Comparison of ENCODE assay signal across 27 cellular contexts in the genomic region with DNA sequence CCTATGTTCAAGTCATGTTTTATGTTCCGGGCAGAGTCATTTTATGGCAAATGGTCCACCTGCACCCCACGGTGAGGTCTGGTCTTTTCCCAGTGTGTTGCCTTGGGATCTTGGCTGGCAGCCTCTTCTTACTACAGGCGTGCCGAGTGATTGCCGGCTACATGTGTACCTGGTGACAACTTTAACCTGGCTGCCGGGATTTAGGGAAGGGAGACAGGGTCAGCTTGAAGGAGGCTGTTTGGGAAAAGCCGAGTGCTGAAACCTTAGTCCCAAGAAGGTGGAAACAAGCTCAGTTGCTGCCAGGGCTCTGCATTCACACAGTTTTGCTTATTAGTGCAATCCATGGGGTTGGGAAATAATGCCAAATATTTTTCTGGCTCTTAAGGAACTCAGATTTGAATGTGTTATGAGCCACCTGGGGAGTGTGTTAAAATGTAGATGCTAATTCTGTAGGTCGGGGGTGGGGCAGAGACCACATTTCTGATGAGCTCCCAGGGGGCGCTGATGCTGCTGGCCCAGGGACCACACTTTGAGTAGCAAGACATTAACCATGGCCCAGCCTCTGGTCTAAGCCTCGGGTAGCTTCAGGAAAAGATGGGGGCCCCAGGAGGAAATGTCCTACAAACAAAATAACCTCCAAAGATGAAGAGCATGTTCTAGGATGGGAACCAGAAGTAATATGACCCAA.
DNase-seq lines count a peak whose midpoint lies in the region; ATAC-seq, FAIRE-seq and TF ChIP-seq lines count a peak whose summit lies in the region.
"Had no signal": no experiment of that assay in that cellular context is flagged by ENCODE, and none has a peak within 500 bp of the region (broad histone marks: within the 10 kb centered on the region; RNA-seq: fewer than 3 reads in every experiment).

No MANE protein-coding gene starts in this region.

- no peak for TF ChIP-seq RAD21 in HCT116 (IDR thresholded peaks at IDR 0.05; ENCODE audit: low read depth)

- POLR2A ChIA-PET in HCT116 (lab: Charles Lee) = interaction anchor here (0.7 kb wide), 1 partner anchor 11 kb away, joined by 6 read pairs; no protein-coding TSS in a partner anchor

- no peak overlapping the region for H3K9ac ChIP-seq in HCT116 (ENCODE audit: low read length)
- no peak overlapping the region for H3K9ac ChIP-seq in OCI-LY1 (ENCODE audit: low read length)
- no peak overlapping the region for H3K9ac ChIP-seq in endodermal cell (ENCODE audit: extremely low read depth, low read length, poor library complexity, severe bottlenecking)

- RAD21 ChIA-PET in HCT116 (lab: Charles Lee; ENCODE audit: low non-redundant PET in 1 of 2, low total read pairs in 2 of 2, uncharacterized antibody in 2 of 2, unreplicated experiment in 2 of 2) = no interaction called here

- H3K9me2 ChIP-seq in HCT116 (ENCODE audit: insufficient read depth) (no peaks in the 10 kb centered on the region), OCI-LY1 (ENCODE audit: low read depth, low read length) (no peaks in the 10 kb centered on the region)

- H3K27ac Mint-ChIP-seq in endodermal cell (no peak overlapping the region), natural killer cell (no peak overlapping the region), chondrocyte (ENCODE audit: unreplicated experiment) (no peak overlapping the region)
- H3K27ac Mint-ChIP-seq: CD8-positive, alpha-beta T cell; HFFc6 had no signal

- no peaks in the 10 kb centered on the region for H3K9me3 Mint-ChIP-seq in endodermal cell
- H3K9me3 Mint-ChIP-seq in natural killer cell = peaks cover 0 to 2% of the 10 kb centered on the region in 2 donors
- peaks cover 5% of the 10 kb centered on the region for H3K9me3 Mint-ChIP-seq in chondrocyte (ENCODE audit: low read depth)
- H3K9me3 Mint-ChIP-seq: HFFc6 had no signal

- H3K27ac ChIP-seq in HCT116 (ENCODE audit: low read depth, low read length) (no peak overlapping the region), OCI-LY1 (ENCODE audit: low read depth, low read length, poor library complexity, severe bottlenecking) (no peak overlapping the region), endodermal cell (ENCODE audit: low read depth, low read length) (no peak overlapping the region)
- H3K27ac ChIP-seq: SJCRH30 had no signal

- H3K36me3 Mint-ChIP-seq in endodermal cell (ENCODE audit: low read depth) (no peaks in the 10 kb centered on the region), natural killer cell (no peaks in the 10 kb centered on the region), chondrocyte (ENCODE audit: low read depth) (no peaks in the 10 kb centered on the region)
- H3K36me3 Mint-ChIP-seq: CD8-positive, alpha-beta T cell had no signal

- FAIRE-seq in D721Med (lab: Jason Lieb, UNC) = no peak
- FAIRE-seq: GM12891, RCC 7860 had no signal

- no peak for TF ChIP-seq POLR2A in HCT116 (IDR thresholded peaks at IDR 0.05; ENCODE audit: borderline replicate concordance, extremely low read depth, insufficient read depth, insufficient read length)

- H3K79me2 ChIP-seq in HCT116 (ENCODE audit: insufficient read depth, low read length) = no peaks in the 10 kb centered on the region
- H3K79me2 ChIP-seq in OCI-LY1 (ENCODE audit: insufficient read depth, low read length) = no peaks in the 10 kb centered on the region

- DNase-seq in HCT116 (ENCODE audit: low read depth, low spot score) = no peak
- DNase-seq in endodermal cell = peak; percentile 86
- no peak for DNase-seq in GM13976 (ENCODE audit: low spot score)
- no peak for DNase-seq in natural killer cell
- DNase-seq in chondrocyte (ENCODE audit: low spot score) = no peak
- no peak for DNase-seq in D721Med (ENCODE audit: insufficient read length, low spot score)
- DNase-seq: Caco-2; CD8-positive, alpha-beta T cell; DMS 273 treated with DMSO at 0.1 percent for 48 hours; DMS79; EL; GF-D8; HFFc6; IMR-90; KG1; MG63; NCI-H1048; NCI-H1417 treated with DMSO at 0.1 percent for 48 hours; NCI-H1694 treated with DMSO at 0.1 percent for 48 hours; NCI-H2081; NCI-H2227 treated with DMSO at 0.1 percent for 48 hours; NCI-H526 treated with DMSO at 0.1 percent for 48 hours; SJCRH30 had no signal

- H3K4me1 Mint-ChIP-seq in endodermal cell (peaks cover 9% of the 10 kb centered on the region), natural killer cell (no peaks in the 10 kb centered on the region), chondrocyte (ENCODE audit: low read depth) (no peaks in the 10 kb centered on the region)

- H3K36me3 ChIP-seq in HCT116 (ENCODE audit: control insufficient read depth in 1 of 2, insufficient read depth in 2 of 2, low read length in 2 of 2) = no peaks in the 10 kb centered on the region
- no peaks in the 10 kb centered on the region for H3K36me3 ChIP-seq in OCI-LY1 (ENCODE audit: insufficient read depth, low read length)
- H3K36me3 ChIP-seq in endodermal cell (ENCODE audit: control insufficient read depth, insufficient read depth, low read length) = no peaks in the 10 kb centered on the region
- H3K36me3 ChIP-seq: MG63, SJCRH30 had no signal

- H3K4me3 Mint-ChIP-seq in endodermal cell = no peak overlapping the region
- no peak overlapping the region for H3K4me3 Mint-ChIP-seq in natural killer cell
- H3K4me3 Mint-ChIP-seq in chondrocyte (ENCODE audit: unreplicated experiment) = no peak overlapping the region
- H3K4me3 Mint-ChIP-seq: CD8-positive, alpha-beta T cell; HFFc6 had no signal

- H3K4me2 ChIP-seq in HCT116 (ENCODE audit: low read length) (no peak overlapping the region), OCI-LY1 (ENCODE audit: low read length) (no peak overlapping the region)

- peaks cover 44% of the 10 kb centered on the region for H3K27me3 ChIP-seq in HCT116 (ENCODE audit: insufficient read depth, low read length)
- no peaks in the 10 kb centered on the region for H3K27me3 ChIP-seq in OCI-LY1 (ENCODE audit: insufficient read depth, low read length)
- H3K27me3 ChIP-seq in endodermal cell (ENCODE audit: control insufficient read depth, insufficient read depth, low read length, poor library complexity, severe bottlenecking) = peaks cover 14% of the 10 kb centered on the region

- H3K4me3 ChIP-seq in HCT116 (replicated peaks in 1 of 2; ENCODE audit: low read depth in 1 of 2, low read length in 2 of 2) = no peak overlapping the region
- no peak overlapping the region for H3K4me3 ChIP-seq in OCI-LY1 (ENCODE audit: low read depth, low read length, poor library complexity, severe bottlenecking)
- no peak overlapping the region for H3K4me3 ChIP-seq in endodermal cell (ENCODE audit: low read length)
- H3K4me3 ChIP-seq: MG63, SJCRH30 had no signal

- H4K20me1 ChIP-seq in HCT116 (ENCODE audit: insufficient read depth) (no peaks in the 10 kb centered on the region), OCI-LY1 (ENCODE audit: insufficient read depth, low read length) (no peaks in the 10 kb centered on the region)

- in situ Hi-C loops in GM13976 (cut with MboI; ENCODE audit: low sequenced_read_pairs, unreplicated experiment) = no loop called here

- CTCF ChIA-PET in HCT116 (lab: Charles Lee) = no interaction called here

- peaks cover 8% of the 10 kb centered on the region for H3K27me3 Mint-ChIP-seq in endodermal cell (ENCODE audit: insufficient read depth)
- H3K27me3 Mint-ChIP-seq in natural killer cell (ENCODE audit: low read depth in 2 of 2) = peaks cover 14 to 18% of the 10 kb centered on the region in 2 donors
- peaks cover 3% of the 10 kb centered on the region for H3K27me3 Mint-ChIP-seq in chondrocyte (ENCODE audit: low read depth)

- TF ChIP-seq CTCF in HCT116 (IDR thresholded peaks at IDR 0.05 in 2 of 3, conservative IDR thresholded peaks at IDR 0.05 in 1 of 3; ENCODE audit: borderline replicate concordance in 1 of 3, insufficient read depth in 1 of 3, low read depth in 2 of 3, low read length in 2 of 3) = 0 out of 6 replicates have a peak, but pooled peaks of 1 of the 3 experiments have one; percentile 9
- TF ChIP-seq CTCF in OCI-LY1 (IDR thresholded peaks at IDR 0.05; ENCODE audit: low read length) = peak; percentile 13; the same call in 1 of the 2 replicates
- TF ChIP-seq CTCF in endodermal cell (conservative IDR thresholded peaks at IDR 0.05) = peak; percentile 64
- no peak for TF ChIP-seq CTCF in GM13976 (IDR thresholded peaks at IDR 0.05; ENCODE audit: borderline replicate concordance, control extremely low read depth, extremely low read depth, insufficient read depth, missing control alignments)
- TF ChIP-seq CTCF in natural killer cell (IDR thresholded peaks at IDR 0.05) = no peak
- no peak for TF ChIP-seq CTCF in chondrocyte (IDR thresholded peaks at IDR 0.05)
- TF ChIP-seq CTCF in D721Med (IDR thresholded peaks at IDR 0.05; ENCODE audit: insufficient read depth, missing control alignments) = no peak

- no peaks in the 10 kb centered on the region for H3F3A ChIP-seq in OCI-LY1 (ENCODE audit: insufficient read depth, low read length)

- no TSS peak for BruUV-seq in HCT116 (replicated peaks; lab: Mats Ljungman, UMichigan)

- WGBS in endodermal cell (ENCODE audit: insufficient coverage in 1 of 2, insufficient read length in 1 of 2), 2 experiments = 71 to 76% methylated on average over 9 to 10 of the region's 10 CpGs

- H3K9me3 ChIP-seq in HCT116 (ENCODE audit: control insufficient read depth in 1 of 2, insufficient read depth in 1 of 2, low read depth in 1 of 2, low read length in 2 of 2) (no peaks in the 10 kb centered on the region; a peak in 1 of 4 replicates), OCI-LY1 (ENCODE audit: low read length) (no peaks in the 10 kb centered on the region), endodermal cell (ENCODE audit: control insufficient read depth, low read length) (no peaks in the 10 kb centered on the region)
- H3K9me3 ChIP-seq: Caco-2, MG63, SJCRH30 had no signal

- H3K4me1 ChIP-seq in HCT116 (ENCODE audit: control insufficient read depth in 1 of 2, insufficient read depth in 2 of 2, low read length in 2 of 2) = no peaks in the 10 kb centered on the region
- no peaks in the 10 kb centered on the region for H3K4me1 ChIP-seq in OCI-LY1 (ENCODE audit: insufficient read depth, low read length, severe bottlenecking)
- H3K4me1 ChIP-seq in endodermal cell (ENCODE audit: control insufficient read depth, insufficient read depth, low read length) = no peaks in the 10 kb centered on the region
- H3K4me1 ChIP-seq: SJCRH30 had no signal

- ATAC-seq in HCT116 (peak; percentile 34; the same call in 1 of the 2 replicates), natural killer cell (no peak)
- ATAC-seq: CD8-positive, alpha-beta T cell; SK-N-SH treated with all-trans-retinoic acid at 6 μM for 48 hours had no signal

- H2AFZ ChIP-seq in HCT116 (ENCODE audit: low read depth, low read length, poor library complexity, severe bottlenecking) = no peak overlapping the region
- H2AFZ ChIP-seq in OCI-LY1 (ENCODE audit: low read length) = no peak overlapping the region

- intact Hi-C loops in HCT116 (cut with micrococcal nuclease) = no loop called here
- intact Hi-C loops in natural killer cell (cut with micrococcal nuclease) = no loop called here

TF ChIP-seq in HCT116, 20 proteins besides CTCF, POLR2A, EP300 and RAD21 (continues in another document):
- TF ChIP-seq POLR2AphosphoS5 (IDR thresholded peaks at IDR 0.05; ENCODE audit: low read depth, low read length) = no peak
- TF ChIP-seq SRF (IDR thresholded peaks at IDR 0.05; ENCODE audit: low read depth) = no peak
- no peak for TF ChIP-seq CEBPB (IDR thresholded peaks at IDR 0.05; ENCODE audit: low read depth)
- TF ChIP-seq ELF1 (IDR thresholded peaks at IDR 0.05; ENCODE audit: borderline replicate concordance, low read depth) = no peak
- no peak for TF ChIP-seq EGR1 (IDR thresholded peaks at IDR 0.05; ENCODE audit: low read depth)

Comparison
In these comparisons a context has a peak if more than half of its experiments do, and no peak if none do; other contexts are left out.
1. CTCF ChIP-seq: peak in OCI-LY1 (single experiment) and endodermal cell (single experiment); none in GM13976 (single experiment), natural killer cell (single experiment), chondrocyte (single experiment) and D721Med (single experiment).